Comparison of ENCODE assay signal across 20 cellular contexts in the genomic region with DNA sequence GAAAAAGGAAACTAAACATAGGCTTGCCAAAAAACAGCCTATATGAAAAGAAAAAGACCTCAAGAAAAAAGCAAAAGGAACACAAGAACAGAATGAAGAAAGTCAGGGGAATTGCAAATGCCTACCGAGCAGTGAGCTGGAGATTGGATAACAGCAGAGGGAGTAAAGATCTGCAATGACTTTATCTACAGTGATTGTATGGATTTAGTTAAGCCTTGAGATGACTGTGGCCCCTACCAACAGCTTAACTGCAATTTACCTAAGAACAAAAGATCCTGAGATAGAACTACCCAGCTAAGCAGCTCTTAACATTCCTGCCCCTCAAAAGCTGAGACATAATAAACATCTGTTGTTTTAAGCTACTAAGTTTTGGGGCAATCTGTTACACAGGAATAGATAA.
"Had no signal": no experiment of that assay in that cellular context is flagged by ENCODE, and none has a peak within 500 bp of the region (broad histone marks: within the 10 kb centered on the region; RNA-seq: fewer than 3 reads in every experiment).

No MANE protein-coding gene starts in this region.

- H3K4me3 ChIP-seq: ascending aorta, coronary artery, esophagus muscularis mucosa, gastroesophageal sphincter, lower lobe of right lung, tibial artery had no signal

- FAIRE-seq: endothelial cell of umbilical vein had no signal

- H3K27me3 ChIP-seq: ascending aorta, esophagus muscularis mucosa, gastroesophageal sphincter, tibial artery had no signal

- H3K27me3 Mint-ChIP-seq: natural killer cell treated with Interleukin-12 subunit alpha and Interleukin-12 subunit beta and Interleukin-15 and Interleukin-18, amount 100 ng/mL, for 72 hours had no signal

- H3K9me3 Mint-ChIP-seq: activated T-cell treated with anti-CD3 and anti-CD28 coated beads, Interleukin-2, amount 50 U/mL, for 72 hours; natural killer cell treated with Interleukin-12 subunit alpha and Interleukin-12 subunit beta and Interleukin-15 and Interleukin-18, amount 100 ng/mL, for 72 hours had no signal

- H3K4me1 ChIP-seq: ascending aorta, esophagus muscularis mucosa, gastroesophageal sphincter, lower lobe of right lung, tibial artery had no signal

- DNase-seq: activated CD4-positive, alpha-beta T cell treated with anti-CD3 and anti-CD28 coated beads, Interleukin-2, amount 50 U/mL, for 4 hours; activated effector memory CD4-positive, alpha-beta T cell treated with anti-CD3 and anti-CD28 coated beads, Interleukin-2, amount 50 U/mL, for 16 hours; activated naive CD4-positive, alpha-beta T cell treated with anti-CD3 and anti-CD28 coated beads, Interleukin-2, amount 50 U/mL, for 16 hours; activated T-cell treated with anti-CD3 and anti-CD28 coated beads, Interleukin-2, amount 50 U/mL, for 72 hours; effector CD8-positive, alpha-beta T cell; islet precursor cell; lower lobe of right lung; stimulated activated CD4-positive, alpha-beta T cell treated with anti-CD3 and anti-CD28 coated beads, Interleukin-1b, Interleukin-23, amount 100 ng/mL, for 48 hours; stimulated activated CD8-positive, alpha-beta memory T cell treated with anti-CD3 and anti-CD28 coated beads, Interleukin-4, amount 100 ng/mL, for 48 hours; stimulated activated naive CD8-positive, alpha-beta T cell treated with anti-CD3 and anti-CD28 coated beads, Interleukin-15, Interleukin-2, amounts not matched to agents 100 U/mL and 50 U/mL, for 24 hours; substantia nigra; T-helper 2 cell; tibial artery had no signal

- H3K9me3 ChIP-seq: ascending aorta, esophagus muscularis mucosa, gastroesophageal sphincter, lower lobe of right lung, tibial artery had no signal

- H3K27ac Mint-ChIP-seq: activated T-cell treated with anti-CD3 and anti-CD28 coated beads, Interleukin-2, amount 50 U/mL, for 72 hours; natural killer cell treated with Interleukin-12 subunit alpha and Interleukin-12 subunit beta and Interleukin-15 and Interleukin-18, amount 100 ng/mL, for 72 hours had no signal

- H3K27ac ChIP-seq: ascending aorta, coronary artery, esophagus muscularis mucosa, gastroesophageal sphincter, lower lobe of right lung, tibial artery, VCaP had no signal

- H3K4me3 Mint-ChIP-seq: activated T-cell treated with anti-CD3 and anti-CD28 coated beads, Interleukin-2, amount 50 U/mL, for 72 hours; natural killer cell treated with Interleukin-12 subunit alpha and Interleukin-12 subunit beta and Interleukin-15 and Interleukin-18, amount 100 ng/mL, for 72 hours had no signal
